ENCODE assay signal across 1 cellular context in the genomic region with DNA sequence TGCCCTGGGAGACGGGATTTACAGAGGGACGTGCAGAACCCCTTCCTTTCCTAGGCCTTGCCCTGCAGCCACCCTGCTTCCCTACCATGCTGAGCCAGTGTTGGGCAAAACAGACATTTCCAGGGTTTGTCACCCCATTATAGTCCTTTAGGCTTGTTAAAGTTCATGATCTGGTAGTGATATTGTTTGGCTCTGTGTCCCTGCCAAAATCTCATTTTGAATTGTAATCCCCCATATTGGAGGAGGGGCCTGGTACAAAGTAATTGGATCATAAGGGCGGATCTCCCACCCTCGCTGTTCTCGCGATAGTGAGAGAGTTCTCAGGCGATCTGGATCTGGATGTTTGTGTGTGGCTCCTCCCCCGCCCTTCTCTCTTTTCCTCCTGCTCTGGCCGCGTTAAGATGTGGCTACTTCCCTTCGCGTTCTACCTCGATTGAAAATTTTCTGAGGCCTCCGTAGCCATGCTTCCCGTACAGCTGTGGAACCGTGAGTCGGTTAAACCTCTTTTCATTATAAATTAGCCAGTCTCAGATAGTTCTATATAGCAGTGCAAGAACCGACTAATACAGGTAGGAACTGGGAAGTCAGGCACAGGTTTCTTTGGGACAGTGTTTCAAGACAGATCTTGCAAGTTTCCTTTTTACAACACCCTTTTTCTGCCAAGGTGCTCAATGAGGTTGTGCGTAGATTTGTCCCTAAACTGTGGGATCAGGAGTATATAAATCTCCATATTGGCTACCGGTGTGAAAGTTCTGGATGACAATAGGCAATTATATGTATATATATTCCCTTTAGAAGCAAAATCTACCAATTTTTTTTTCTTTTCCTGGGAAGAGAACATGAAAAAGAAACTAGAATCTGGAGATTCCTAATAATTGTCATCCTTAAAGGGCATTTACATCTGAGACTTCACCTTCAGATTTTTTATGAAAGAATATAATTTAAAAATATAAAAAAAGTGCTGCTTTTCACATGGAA.
TF ChIP-seq lines count a peak whose summit lies in the region.

No MANE protein-coding gene starts in this region.

TF ChIP-seq in GM23338, 12 proteins besides CTCF, POLR2A, EP300 and RAD21:
- TF ChIP-seq, protein P1, sequence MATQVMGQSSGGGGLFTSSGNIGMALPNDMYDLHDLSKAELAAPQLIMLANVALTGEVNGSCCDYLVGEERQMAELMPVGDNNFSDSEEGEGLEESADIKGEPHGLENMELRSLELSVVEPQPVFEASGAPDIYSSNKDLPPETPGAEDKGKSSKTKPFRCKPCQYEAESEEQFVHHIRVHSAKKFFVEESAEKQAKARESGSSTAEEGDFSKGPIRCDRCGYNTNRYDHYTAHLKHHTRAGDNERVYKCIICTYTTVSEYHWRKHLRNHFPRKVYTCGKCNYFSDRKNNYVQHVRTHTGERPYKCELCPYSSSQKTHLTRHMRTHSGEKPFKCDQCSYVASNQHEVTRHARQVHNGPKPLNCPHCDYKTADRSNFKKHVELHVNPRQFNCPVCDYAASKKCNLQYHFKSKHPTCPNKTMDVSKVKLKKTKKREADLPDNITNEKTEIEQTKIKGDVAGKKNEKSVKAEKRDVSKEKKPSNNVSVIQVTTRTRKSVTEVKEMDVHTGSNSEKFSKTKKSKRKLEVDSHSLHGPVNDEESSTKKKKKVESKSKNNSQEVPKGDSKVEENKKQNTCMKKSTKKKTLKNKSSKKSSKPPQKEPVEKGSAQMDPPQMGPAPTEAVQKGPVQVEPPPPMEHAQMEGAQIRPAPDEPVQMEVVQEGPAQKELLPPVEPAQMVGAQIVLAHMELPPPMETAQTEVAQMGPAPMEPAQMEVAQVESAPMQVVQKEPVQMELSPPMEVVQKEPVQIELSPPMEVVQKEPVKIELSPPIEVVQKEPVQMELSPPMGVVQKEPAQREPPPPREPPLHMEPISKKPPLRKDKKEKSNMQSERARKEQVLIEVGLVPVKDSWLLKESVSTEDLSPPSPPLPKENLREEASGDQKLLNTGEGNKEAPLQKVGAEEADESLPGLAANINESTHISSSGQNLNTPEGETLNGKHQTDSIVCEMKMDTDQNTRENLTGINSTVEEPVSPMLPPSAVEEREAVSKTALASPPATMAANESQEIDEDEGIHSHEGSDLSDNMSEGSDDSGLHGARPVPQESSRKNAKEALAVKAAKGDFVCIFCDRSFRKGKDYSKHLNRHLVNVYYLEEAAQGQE (IDR thresholded peaks at IDR 0.05; ENCODE audit: unreplicated experiment), result no peak
- TF ChIP-seq EZH2 (IDR thresholded peaks at IDR 0.05; ENCODE audit: low read depth, unreplicated experiment) (no peak), ZNF462 (CRISPR knock-in tag; IDR thresholded peaks at IDR 0.05) (no peak), POLR2AphosphoS5 (IDR thresholded peaks at IDR 0.05; ENCODE audit: low read depth) (no peak), CREB1 (CRISPR knock-in tag; IDR thresholded peaks at IDR 0.05; ENCODE audit: low read depth) (no peak), EZH2phosphoT487 (IDR thresholded peaks at IDR 0.05; ENCODE audit: unreplicated experiment) (no peak), ETS1 (IDR thresholded peaks at IDR 0.05) (no peak), ZNF114 (CRISPR knock-in tag; IDR thresholded peaks at IDR 0.05) (no peak), NANOG (IDR thresholded peaks at IDR 0.05; ENCODE audit: borderline replicate concordance) (no peak), JUNB (IDR thresholded peaks at IDR 0.05; ENCODE audit: unreplicated experiment) (no peak), STAT1 (IDR thresholded peaks at IDR 0.05; ENCODE audit: unreplicated experiment) (no peak), ZNF331 (CRISPR knock-in tag; IDR thresholded peaks at IDR 0.05; ENCODE audit: low read depth) (no peak)
